In the genomic region with DNA sequence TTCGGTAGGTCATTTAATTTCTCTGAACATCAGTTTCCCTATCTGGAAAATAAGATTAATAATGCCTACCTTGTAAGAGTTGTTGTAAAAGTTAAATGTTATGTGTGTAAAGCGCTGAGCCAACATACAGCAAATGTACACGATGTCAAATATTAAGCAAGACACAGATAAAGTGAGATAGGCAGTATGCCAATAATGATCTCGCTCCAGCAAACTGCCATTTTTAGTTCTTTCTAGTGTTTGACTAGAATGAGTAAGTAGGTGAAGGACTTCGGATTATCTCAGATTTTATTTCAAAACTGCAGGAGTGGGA, we compare ENCODE assay signal across 8 cellular contexts. TPM values are rescaled to one million over a fixed set of nuclear protein-coding genes. Genes with fewer than 3 reads are reported as not detected.
DNase-seq lines count a peak whose midpoint lies in the region; ATAC-seq and TF ChIP-seq lines count a peak whose summit lies in the region.

No MANE protein-coding gene starts in this region.

- H3K9me3 Mint-ChIP-seq in memory B cell: no peaks in the 10 kb centered on the region

- peak overlapping the region; percentile 95 for H3K4me3 Mint-ChIP-seq in memory B cell

- H3K27ac Mint-ChIP-seq in memory B cell: peak overlapping the region; percentile 97

- peaks cover 5% of the 10 kb centered on the region for H3K36me3 Mint-ChIP-seq in memory B cell

- H3K9me3 ChIP-seq in aorta (ENCODE audit: control insufficient read depth, low read length): no peaks in the 10 kb centered on the region

- H3K4me1 Mint-ChIP-seq in memory B cell: peaks cover 28% of the 10 kb centered on the region

- H3K36me3 ChIP-seq in aorta (ENCODE audit: control insufficient read depth in 1 of 2, insufficient read depth in 2 of 2, low read length in 1 of 2): no peaks in the 10 kb centered on the region

- in situ Hi-C loops in astrocyte of the cerebellum (cut with HindIII; ENCODE audit: low sequenced_read_pairs): no loop called here

- 5 to 6% methylated on average over 5 of the region's 5 CpGs for WGBS in aorta, 2 donors

- TF ChIP-seq CTCF in astrocyte of the cerebellum (IDR thresholded peaks at IDR 0.05; ENCODE audit: low read depth, low read length, missing control alignments): no peak

- no peaks in the 10 kb centered on the region for H3K27me3 Mint-ChIP-seq in memory B cell

- peaks cover 0 to 2% of the 10 kb centered on the region in 2 donors for H3K4me1 ChIP-seq in aorta (ENCODE audit: control insufficient read depth in 1 of 2, insufficient read depth in 2 of 2, low read length in 2 of 2)

- peak; percentile 4 for ATAC-seq in HG03108 (IDR thresholded peaks at IDR 0.05; ENCODE audit: unreplicated experiment)
- ATAC-seq in memory B cell (ENCODE audit: low read depth): peak; percentile 3
- ATAC-seq in aorta (ENCODE audit: low FRiP score): peak; percentile 1
- no peak for ATAC-seq in GM21515 (IDR thresholded peaks at IDR 0.05; ENCODE audit: unreplicated experiment)

- DNase-seq in NOMO-1 (lab: John Stamatoyannopoulos, UW; ENCODE audit: unreplicated experiment in 2 of 2): peak; percentile 35 to 74
- no peak for DNase-seq in NOMO-1 treated with dmso at 0.1 percent for 144 hours (lab: John Stamatoyannopoulos, UW; ENCODE audit: unreplicated experiment)
- DNase-seq in astrocyte of the cerebellum (ENCODE audit: low read depth): no peak
- DNase-seq in memory B cell (ENCODE audit: low spot score in 2 of 2): no peak
- no peak for DNase-seq in aorta
- DNase-seq in NK-92 (lab: John Stamatoyannopoulos, UW; ENCODE audit: unreplicated experiment): no peak

- no peaks in the 10 kb centered on the region for H3K27me3 ChIP-seq in aorta (ENCODE audit: control insufficient read depth in 1 of 2, insufficient read depth in 2 of 2, low read length in 1 of 2)

- peak overlapping the region; percentile 23 to 32 for H3K27ac ChIP-seq in aorta (ENCODE audit: low read depth in 1 of 2, low read length in 2 of 2)

- H3K4me3 ChIP-seq in astrocyte of the cerebellum (ENCODE audit: low read depth, low read length): peak overlapping the region; percentile 55
- peak overlapping the region; percentile 73 to 79 for H3K4me3 ChIP-seq in aorta (ENCODE audit: low read length in 2 of 2)

- intact Hi-C loops in aorta (cut with DNase I): loop anchor here in 1 of 2 donors (5.0 kb wide), 1 partner anchor 57 kb away; no protein-coding TSS in a partner anchor

RNA-seq across cellular contexts. Expression of a gene that starts 0.8 kb away (rescaled TPM):
- 10 to 100 TPM; 68.2 to 75.3 TPM for total RNA-seq in aorta
- 10 to 100 TPM; 67.7 to 68.3 TPM for polyA plus RNA-seq in aorta

Comparison
In these comparisons a context has a peak if more than half of its experiments do, and no peak if none do; other contexts are left out.
1. DNase-seq: peak in NOMO-1 (2 of 2); none in NOMO-1 treated with dmso at 0.1 percent for 144 hours (single experiment), astrocyte of the cerebellum (single experiment), memory B cell (0 of 2), aorta (0 of 2) and NK-92 (single experiment).